Comparison of ENCODE assay signal across 12 cellular contexts in genomic region chr4:152094851-152095700, GRCh38.
A peak's percentile ranks its signal among the peaks of the same experiment; 100 is the strongest.
DNase-seq lines count a peak whose midpoint lies in the region; ATAC-seq and TF ChIP-seq lines count a peak whose summit lies in the region.
"Had no signal": no experiment of that assay in that cellular context is flagged by ENCODE, and none has a peak within 500 bp of the region (broad histone marks: within the 10 kb centered on the region; RNA-seq: fewer than 3 reads in every experiment).

No MANE protein-coding gene starts in this region.

- BruUV-seq in PC-3 (replicated peaks; lab: Mats Ljungman, UMichigan), result no TSS peak

- H3K4me2 ChIP-seq in BLaER1 (peak overlapping the region; percentile 57), PC-3 (ENCODE audit: low read length) (peak overlapping the region; percentile 43)

- H3K9me3 ChIP-seq in BLaER1 (peaks cover 7% of the 10 kb centered on the region), PC-3 (ENCODE audit: low read length) (no peaks in the 10 kb centered on the region)
- H3K9me3 ChIP-seq: stomach had no signal

- H3K27me3 Mint-ChIP-seq in stimulated activated naive B cell treated with anti-CD40 and anti-IgM and Interleukin-4, amounts not matched to agents 10 μg/mL and 1 μg/mL and 100 μg/mL, for 72 hours, result no peaks in the 10 kb centered on the region

- peak; percentile 58 for DNase-seq in GM04504 (ENCODE audit: low read depth)
- peak; percentile 56 for DNase-seq in PC-3
- peak; percentile 56 for DNase-seq in fibroblast of mammary gland (ENCODE audit: low read depth)
- DNase-seq in stimulated activated naive B cell treated with anti-CD40 and anti-IgM and Interleukin-4, amounts not matched to agents 10 μg/mL and 1 μg/mL and 100 μg/mL, for 72 hours, result no peak
- no peak for DNase-seq in omental fat pad (ENCODE audit: low spot score)
- no peak for DNase-seq in left cardiac atrium
- DNase-seq in GM10266 (ENCODE audit: extremely low spot score), result no peak
- DNase-seq: activated B cell treated with CpG ODN at 0.5 μM for 24 hours; aorta; stimulated activated CD4-positive, alpha-beta T cell treated with anti-CD3 and anti-CD28 coated beads, Interleukin-12 subunit alpha, Interleukin-12 subunit beta, amount 100 ng/mL, for 4 hours; stomach had no signal

- H2AFZ ChIP-seq in PC-3 (ENCODE audit: low read length), result no peak overlapping the region

- TF ChIP-seq CTCF in PC-3 (conservative IDR thresholded peaks at IDR 0.05; ENCODE audit: low read depth, low read length) (no peak), fibroblast of mammary gland (conservative IDR thresholded peaks at IDR 0.05; ENCODE audit: control insufficient read depth, insufficient read depth, low read depth, low read length) (no peak), omental fat pad (IDR thresholded peaks at IDR 0.05) (no peak), GM10266 (IDR thresholded peaks at IDR 0.05; ENCODE audit: control insufficient read depth, insufficient read depth, low read depth, missing control alignments) (no peak)

- H3K4me3 ChIP-seq in BLaER1 (no peak overlapping the region), PC-3 (ENCODE audit: low read length) (no peak overlapping the region), fibroblast of mammary gland (ENCODE audit: control insufficient read depth, low read depth, low read length) (no peak overlapping the region)
- H3K4me3 ChIP-seq: stomach had no signal

- ATAC-seq in PC-3, result peak; percentile 79
- ATAC-seq in stimulated activated naive B cell treated with anti-CD40 and anti-IgM and Interleukin-4, amounts not matched to agents 10 μg/mL and 1 μg/mL and 100 μg/mL, for 72 hours (replicated peaks), result no peak
- ATAC-seq in omental fat pad (ENCODE audit: low FRiP score), result no peak
- ATAC-seq in left cardiac atrium, result no peak

- POLR2A ChIA-PET in PC-3 (lab: Charles Lee; ENCODE audit: unreplicated experiment), result no interaction called here

- H3K4me3 Mint-ChIP-seq in stimulated activated naive B cell treated with anti-CD40 and anti-IgM and Interleukin-4, amounts not matched to agents 10 μg/mL and 1 μg/mL and 100 μg/mL, for 72 hours, result no peak overlapping the region
- H3K4me3 Mint-ChIP-seq: activated B cell treated with CpG ODN at 0.5 μM for 24 hours had no signal

- peaks cover 100% of the 10 kb centered on the region for H3K4me1 ChIP-seq in BLaER1
- H3K4me1 ChIP-seq in PC-3 (ENCODE audit: insufficient read depth, low read length), result peaks cover 26% of the 10 kb centered on the region

- H3K9ac ChIP-seq in BLaER1 (peak overlapping the region; percentile 30; the same call in 1 of the 2 replicates), PC-3 (ENCODE audit: low read length) (no peak overlapping the region)

- intact Hi-C loops in PC-3 (cut with micrococcal nuclease), result loop anchor here (1.0 kb wide), 2 partner anchors 85 to 105 kb away; no protein-coding TSS in a partner anchor
- intact Hi-C loops in left cardiac atrium (cut with DNase I), result no loop called here

- peaks cover 13% of the 10 kb centered on the region in 2 donors for H3K4me1 Mint-ChIP-seq in stimulated activated naive B cell treated with anti-CD40 and anti-IgM and Interleukin-4, amounts not matched to agents 10 μg/mL and 1 μg/mL and 100 μg/mL, for 72 hours

- no peaks in the 10 kb centered on the region for H3K9me2 ChIP-seq in PC-3 (replicated peaks; ENCODE audit: low read length)

- peak overlapping the region; percentile 37 for H3K27ac ChIP-seq in BLaER1
- H3K27ac ChIP-seq in PC-3 (ENCODE audit: low read length), result peak overlapping the region; percentile 71
- H3K27ac ChIP-seq: stomach had no signal

- no peak overlapping the region for H3K27ac Mint-ChIP-seq in stimulated activated naive B cell treated with anti-CD40 and anti-IgM and Interleukin-4, amounts not matched to agents 10 μg/mL and 1 μg/mL and 100 μg/mL, for 72 hours
- H3K27ac Mint-ChIP-seq: activated B cell treated with CpG ODN at 0.5 μM for 24 hours had no signal

- H3K27me3 ChIP-seq in BLaER1 (no peaks in the 10 kb centered on the region), PC-3 (ENCODE audit: low read length) (no peaks in the 10 kb centered on the region)
- H3K27me3 ChIP-seq: stomach had no signal

- H3K36me3 Mint-ChIP-seq in stimulated activated naive B cell treated with anti-CD40 and anti-IgM and Interleukin-4, amounts not matched to agents 10 μg/mL and 1 μg/mL and 100 μg/mL, for 72 hours, result peaks cover 0 to 3% of the 10 kb centered on the region in 2 donors

- H3K79me2 ChIP-seq in PC-3 (ENCODE audit: low read length), result no peaks in the 10 kb centered on the region

- H3K9me3 Mint-ChIP-seq in stimulated activated naive B cell treated with anti-CD40 and anti-IgM and Interleukin-4, amounts not matched to agents 10 μg/mL and 1 μg/mL and 100 μg/mL, for 72 hours, result peaks cover 0 to 3% of the 10 kb centered on the region in 2 donors
- H3K9me3 Mint-ChIP-seq: activated B cell treated with CpG ODN at 0.5 μM for 24 hours had no signal

- no peaks in the 10 kb centered on the region for H3F3A ChIP-seq in PC-3 (ENCODE audit: low read length, unreplicated experiment)

- CTCF ChIA-PET in PC-3 (lab: Charles Lee), result no interaction called here

- H4K20me1 ChIP-seq in BLaER1, result no peaks in the 10 kb centered on the region
- no peaks in the 10 kb centered on the region for H4K20me1 ChIP-seq in PC-3 (ENCODE audit: low read length)

- no peaks in the 10 kb centered on the region for H3K36me3 ChIP-seq in BLaER1
- no peaks in the 10 kb centered on the region for H3K36me3 ChIP-seq in PC-3 (ENCODE audit: low read depth, low read length)
- H3K36me3 ChIP-seq: stomach had no signal

Comparison
In these comparisons a context has a peak if more than half of its experiments do, and no peak if none do; other contexts are left out.
1. DNase-seq: peak in GM04504 (single experiment), PC-3 (single experiment) and fibroblast of mammary gland (single experiment); none in stimulated activated naive B cell treated with anti-CD40 and anti-IgM and Interleukin-4, amounts not matched to agents 10 μg/mL and 1 μg/mL and 100 μg/mL, for 72 hours (single experiment), omental fat pad (single experiment), left cardiac atrium (single experiment) and GM10266 (single experiment).